In the genomic region with DNA sequence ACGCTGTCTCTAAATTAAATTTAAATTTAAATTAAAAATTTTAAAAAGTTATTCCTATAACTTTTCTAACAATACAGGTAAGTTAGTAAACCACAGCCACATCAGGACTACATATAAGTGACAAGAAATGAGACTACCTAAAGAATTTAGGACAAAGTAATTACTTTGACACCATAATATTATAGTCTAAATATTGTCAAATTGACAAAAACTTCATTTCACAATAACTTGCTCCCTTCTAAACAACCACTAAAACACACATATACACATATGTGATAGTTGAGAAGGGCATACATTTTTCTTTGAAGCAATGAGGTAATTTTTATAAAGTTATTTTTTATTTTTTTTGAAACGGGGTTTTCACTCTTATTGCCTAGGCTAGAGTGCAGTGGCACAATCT, we compare ENCODE assay signal across 27 cellular contexts.
"Had no signal": no experiment of that assay in that cellular context is flagged by ENCODE, and none has a peak within 500 bp of the region (broad histone marks: within the 10 kb centered on the region; RNA-seq: fewer than 3 reads in every experiment).

No MANE protein-coding gene starts in this region.

- FAIRE-seq: urothelium cell line had no signal

- H3K4me1 ChIP-seq: stomach, suprapubic skin, testis, thyroid gland, tibial artery, tibial nerve, transverse colon, upper lobe of left lung, upper lobe of right lung, uterus, vagina had no signal

- H3K36me3 ChIP-seq: suprapubic skin, thoracic aorta, thyroid gland, transverse colon, upper lobe of left lung, upper lobe of right lung, uterus, vagina had no signal

- H3K27ac ChIP-seq: stomach, suprapubic skin, testis, thoracic aorta, thyroid gland, tibial artery, tibial nerve, transverse colon, upper lobe of left lung, upper lobe of right lung, uterus, vagina had no signal

- H3K27me3 ChIP-seq: stomach, suprapubic skin, testis, thyroid gland, tibial artery, tibial nerve, transverse colon, upper lobe of left lung, upper lobe of right lung, uterus, vagina had no signal

- H3K9me3 ChIP-seq: stomach, suprapubic skin, testis, thoracic aorta, thyroid gland, tibial artery, tibial nerve, transverse colon, upper lobe of left lung, upper lobe of right lung, uterus, vagina had no signal

- ATAC-seq: stimulated activated effector memory CD8-positive, alpha-beta T cell treated with anti-CD3 and anti-CD28 coated beads, Interleukin-12 subunit alpha, Interleukin-12 subunit beta, amount 100 ng/mL, for 72 hours; stimulated activated memory B cell treated with anti-CD40 and anti-IgM and Interleukin-4, amounts not matched to agents 10 μg/mL and 1 μg/mL and 100 μg/mL, for 72 hours; stimulated activated naive B cell treated with anti-CD40 and anti-IgM and Interleukin-4, amounts not matched to agents 10 μg/mL and 1 μg/mL and 100 μg/mL, for 72 hours; stimulated activated naive CD8-positive, alpha-beta T cell treated with anti-CD3 and anti-CD28 coated beads, Interleukin-15, amount 100 ng/mL, for 72 hours; stimulated activated naive CD8-positive, alpha-beta T cell treated with anti-CD3 and anti-CD28 coated beads, Interleukin-15, Interleukin-2, amounts not matched to agents 100 U/mL and 50 U/mL, for 24 hours; upper lobe of right lung had no signal

- H3K4me3 ChIP-seq: stomach, suprapubic skin, testis, thoracic aorta, thyroid gland, tibial artery, tibial nerve, transverse colon, upper lobe of left lung, upper lobe of right lung, uterus, vagina had no signal

- DNase-seq: stimulated activated CD4-positive, alpha-beta T cell treated with anti-CD3 and anti-CD28 coated beads, Interleukin-2, amount 100 ng/mL, for 48 hours; stimulated activated CD4-positive, alpha-beta T cell treated with anti-CD3 and anti-CD28 coated beads, Interleukin-4, amount 100 ng/mL, for 1 hour; stimulated activated CD4-positive, alpha-beta T cell treated with anti-CD3 and anti-CD28 coated beads, Interleukin-4, amount 100 ng/mL, for 24 hours; stimulated activated CD4-positive, alpha-beta T cell treated with anti-CD3 and anti-CD28 coated beads, Interleukin-4, amount 100 ng/mL, for 4 hours; stimulated activated CD8-positive, alpha-beta memory T cell treated with anti-CD3 and anti-CD28 coated beads, Interleukin-4, amount 100 ng/mL, for 48 hours; stimulated activated naive B cell treated with anti-CD40 and anti-IgM and Interleukin-4, amounts not matched to agents 10 μg/mL and 1 μg/mL and 100 μg/mL, for 72 hours; stimulated activated naive CD4-positive, alpha-beta T cell; stimulated activated naive CD4-positive, alpha-beta T cell treated with Interleukin-2 at 50 U/mL for 16 hours; stimulated activated naive CD8-positive, alpha-beta T cell treated with anti-CD3 and anti-CD28 coated beads, Interleukin-15, amount 100 ng/mL, for 72 hours; stimulated activated naive CD8-positive, alpha-beta T cell treated with anti-CD3 and anti-CD28 coated beads, Interleukin-15, Interleukin-2, amounts not matched to agents 100 U/mL and 50 U/mL, for 24 hours; stomach; substantia nigra; testis; thyroid gland; tibial artery; transverse colon; trophoblast cell; upper lobe of left lung; upper lobe of right lung; uterus had no signal
